ENCODE assay signal across 8 cellular contexts in the genomic region with DNA sequence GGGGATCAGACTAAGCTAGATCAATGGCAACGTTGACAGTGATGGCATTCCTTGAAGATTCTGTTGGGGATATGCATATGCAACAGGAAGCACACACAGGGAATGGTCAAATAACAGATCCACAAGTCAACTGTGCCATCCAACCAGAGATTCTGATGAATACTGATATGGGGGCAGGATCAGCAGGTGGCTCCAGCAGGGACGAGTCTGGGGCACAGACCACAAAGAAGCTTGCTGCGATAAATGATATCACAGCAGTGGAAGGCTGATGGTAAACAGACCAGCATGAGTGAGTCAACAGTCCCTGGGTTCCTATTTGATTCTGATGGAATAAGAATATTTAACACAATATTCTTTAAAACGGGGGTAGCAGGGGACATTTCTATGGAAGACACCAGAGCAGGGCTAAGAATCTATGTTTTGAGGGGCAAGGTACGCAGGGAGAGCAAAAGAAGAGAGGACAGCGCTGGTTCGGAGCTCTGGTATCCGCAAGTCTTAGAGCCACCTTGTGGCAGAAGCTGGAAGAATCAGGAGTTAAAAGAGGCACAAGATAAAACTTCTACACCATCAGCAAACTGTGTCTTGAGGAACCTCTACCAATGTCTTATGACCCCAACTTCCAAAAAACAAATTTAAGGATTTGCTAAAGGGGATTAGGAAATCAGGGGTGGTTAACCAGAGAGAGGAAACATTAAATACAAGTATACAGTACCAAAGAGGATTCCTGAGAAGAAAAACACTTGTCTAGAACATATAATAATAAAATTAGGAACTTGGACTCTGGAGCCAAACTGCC. TPM values are rescaled to one million over a fixed set of nuclear protein-coding genes. Genes with fewer than 3 reads are reported as not detected.
DNase-seq lines count a peak whose midpoint lies in the region; ATAC-seq and TF ChIP-seq lines count a peak whose summit lies in the region.
"Not testable (repeated sequence)": the region's sequence is repeated elsewhere in the genome, so short reads cannot be mapped to it uniquely, and the experiment has no call there.

No MANE protein-coding gene starts in this region.

- peak; percentile 61 for DNase-seq in COR-L47 (lab: John Stamatoyannopoulos, UW)
- peak; percentile 23 for DNase-seq in LoVo (ENCODE audit: low spot score)
- DNase-seq in T-helper 2 cell treated with Interferon-gamma antibody and Interleukin-4, amounts not matched to agents 5 μg/mL and 100 μg/mL, for 36 hours (ENCODE audit: low spot score) = peak; percentile 19
- peak; percentile 50 for DNase-seq in fibroblast of the aortic adventitia (ENCODE audit: low read depth)
- DNase-seq in naive thymus-derived CD4-positive, alpha-beta T cell = peak in 5 of 9 donors; percentile 18 to 52 (median 37)

- H3K36me3 ChIP-seq in naive thymus-derived CD4-positive, alpha-beta T cell (ENCODE audit: control insufficient read depth in 2 of 3, insufficient read depth in 3 of 3, low read length in 3 of 3) = not testable (repeated sequence)

- intact Hi-C loops in naive thymus-derived CD4-positive, alpha-beta T cell (cut with micrococcal nuclease) = loop anchor here (1.0 to 2.0 kb wide), 4 partner anchors 22 to 1457 kb away; no protein-coding TSS in a partner anchor

- CTCF ChIA-PET in naive thymus-derived CD4-positive, alpha-beta T cell (lab: Charles Lee) = interaction anchor here (0.6 to 1.8 kb wide), 9 partner anchors 19 to 1300 kb away, joined by 3 to 9 read pairs (median 4); no protein-coding TSS in a partner anchor

- not testable (repeated sequence) for H3K27ac Mint-ChIP-seq in T-helper 2 cell treated with Interferon-gamma antibody and Interleukin-4, amounts not matched to agents 5 μg/mL and 100 μg/mL, for 36 hours; activated naive CD8-positive, alpha-beta T cell; stimulated activated naive CD8-positive, alpha-beta T cell treated with anti-CD3 and anti-CD28 coated beads, Interleukin-15, Interleukin-2, amounts not matched to agents 100 ng/mL and 50 ng/mL, for 24 hours
- H3K27ac Mint-ChIP-seq in naive thymus-derived CD4-positive, alpha-beta T cell = peak overlapping the region in 2 of 9 donors; percentile 41 to 68

- not testable (repeated sequence) for H3K27me3 Mint-ChIP-seq in T-helper 2 cell treated with Interferon-gamma antibody and Interleukin-4, amounts not matched to agents 5 μg/mL and 100 μg/mL, for 36 hours (ENCODE audit: low read depth); activated naive CD8-positive, alpha-beta T cell
- H3K27me3 Mint-ChIP-seq in naive thymus-derived CD4-positive, alpha-beta T cell = peaks cover 0 to 14% (median 7%) of the 10 kb centered on the region in 5 donors
- peaks cover 13% of the 10 kb centered on the region for H3K27me3 Mint-ChIP-seq in stimulated activated naive CD8-positive, alpha-beta T cell treated with anti-CD3 and anti-CD28 coated beads, Interleukin-15, Interleukin-2, amounts not matched to agents 100 ng/mL and 50 ng/mL, for 24 hours

- not testable (repeated sequence) for H3K4me3 ChIP-seq in fibroblast of the aortic adventitia (ENCODE audit: low read depth, low read length); naive thymus-derived CD4-positive, alpha-beta T cell (ENCODE audit: low read length)

- H3K4me1 Mint-ChIP-seq in T-helper 2 cell treated with Interferon-gamma antibody and Interleukin-4, amounts not matched to agents 5 μg/mL and 100 μg/mL, for 36 hours (ENCODE audit: low read depth) = peaks cover 15% of the 10 kb centered on the region
- not testable (repeated sequence) for H3K4me1 Mint-ChIP-seq in activated naive CD8-positive, alpha-beta T cell (ENCODE audit: low read depth)
- H3K4me1 Mint-ChIP-seq in naive thymus-derived CD4-positive, alpha-beta T cell = peaks cover 4 to 10% (median 9%) of the 10 kb centered on the region in 7 donors
- peaks cover 38% of the 10 kb centered on the region for H3K4me1 Mint-ChIP-seq in stimulated activated naive CD8-positive, alpha-beta T cell treated with anti-CD3 and anti-CD28 coated beads, Interleukin-15, Interleukin-2, amounts not matched to agents 100 ng/mL and 50 ng/mL, for 24 hours (ENCODE audit: low read depth)

- not testable (repeated sequence) for H3K4me1 ChIP-seq in naive thymus-derived CD4-positive, alpha-beta T cell (ENCODE audit: control insufficient read depth in 2 of 2, insufficient read depth in 2 of 2, low read length in 2 of 2)

- H3K36me3 Mint-ChIP-seq in T-helper 2 cell treated with Interferon-gamma antibody and Interleukin-4, amounts not matched to agents 5 μg/mL and 100 μg/mL, for 36 hours (ENCODE audit: low read depth); activated naive CD8-positive, alpha-beta T cell; naive thymus-derived CD4-positive, alpha-beta T cell; stimulated activated naive CD8-positive, alpha-beta T cell treated with anti-CD3 and anti-CD28 coated beads, Interleukin-15, Interleukin-2, amounts not matched to agents 100 ng/mL and 50 ng/mL, for 24 hours (ENCODE audit: low read depth): not testable (repeated sequence)

- peak overlapping the region; percentile 76 for H3K4me3 Mint-ChIP-seq in T-helper 2 cell treated with Interferon-gamma antibody and Interleukin-4, amounts not matched to agents 5 μg/mL and 100 μg/mL, for 36 hours
- H3K4me3 Mint-ChIP-seq in activated naive CD8-positive, alpha-beta T cell = peak overlapping the region; percentile 68
- H3K4me3 Mint-ChIP-seq in naive thymus-derived CD4-positive, alpha-beta T cell = peak overlapping the region in 9 of 10 donors; percentile 2 to 72 (median 58)
- H3K4me3 Mint-ChIP-seq in stimulated activated naive CD8-positive, alpha-beta T cell treated with anti-CD3 and anti-CD28 coated beads, Interleukin-15, Interleukin-2, amounts not matched to agents 100 ng/mL and 50 ng/mL, for 24 hours = peak overlapping the region; percentile 72

- H3K9me3 ChIP-seq in naive thymus-derived CD4-positive, alpha-beta T cell (ENCODE audit: control insufficient read depth in 2 of 3, low read length in 3 of 3) = not testable (repeated sequence)

- H3K27me3 ChIP-seq in naive thymus-derived CD4-positive, alpha-beta T cell (ENCODE audit: control insufficient read depth in 2 of 2, insufficient read depth in 2 of 2, low read length in 2 of 2) = not testable (repeated sequence)

- peak; percentile 42 for ATAC-seq in GM21717 (IDR thresholded peaks at IDR 0.05; ENCODE audit: unreplicated experiment)
- ATAC-seq in naive thymus-derived CD4-positive, alpha-beta T cell = peak; percentile 81

- peak; percentile 46 for TF ChIP-seq CTCF in fibroblast of the aortic adventitia (IDR thresholded peaks at IDR 0.05; ENCODE audit: insufficient read depth, low read length)

- POLR2A ChIA-PET in naive thymus-derived CD4-positive, alpha-beta T cell (lab: Charles Lee) = not testable (repeated sequence)

- not testable (repeated sequence) for H3K27ac ChIP-seq in naive thymus-derived CD4-positive, alpha-beta T cell (ENCODE audit: low read depth, low read length)

- not testable (repeated sequence) for H3K9me3 Mint-ChIP-seq in T-helper 2 cell treated with Interferon-gamma antibody and Interleukin-4, amounts not matched to agents 5 μg/mL and 100 μg/mL, for 36 hours; activated naive CD8-positive, alpha-beta T cell (ENCODE audit: low read depth); naive thymus-derived CD4-positive, alpha-beta T cell; stimulated activated naive CD8-positive, alpha-beta T cell treated with anti-CD3 and anti-CD28 coated beads, Interleukin-15, Interleukin-2, amounts not matched to agents 100 ng/mL and 50 ng/mL, for 24 hours

RNA-seq across cellular contexts. Expression of gene CD58, which starts 25.3 kb away (rescaled TPM):
- total RNA-seq in fibroblast of the aortic adventitia (ENCODE audit: low replicate concordance) = 3.4 and 42.0 TPM in 2 replicates
- 10 to 100 TPM in 2 of 5 experiments, 1 to 10 TPM in 3; 3.3 to 35.0 (median 4.4) TPM for total RNA-seq in naive thymus-derived CD4-positive, alpha-beta T cell
- polyA plus RNA-seq in naive thymus-derived CD4-positive, alpha-beta T cell = 1 to 10 TPM; 1.3 to 2.8 TPM
